18 cellular contexts compared by ENCODE assay signal in the genomic region with DNA sequence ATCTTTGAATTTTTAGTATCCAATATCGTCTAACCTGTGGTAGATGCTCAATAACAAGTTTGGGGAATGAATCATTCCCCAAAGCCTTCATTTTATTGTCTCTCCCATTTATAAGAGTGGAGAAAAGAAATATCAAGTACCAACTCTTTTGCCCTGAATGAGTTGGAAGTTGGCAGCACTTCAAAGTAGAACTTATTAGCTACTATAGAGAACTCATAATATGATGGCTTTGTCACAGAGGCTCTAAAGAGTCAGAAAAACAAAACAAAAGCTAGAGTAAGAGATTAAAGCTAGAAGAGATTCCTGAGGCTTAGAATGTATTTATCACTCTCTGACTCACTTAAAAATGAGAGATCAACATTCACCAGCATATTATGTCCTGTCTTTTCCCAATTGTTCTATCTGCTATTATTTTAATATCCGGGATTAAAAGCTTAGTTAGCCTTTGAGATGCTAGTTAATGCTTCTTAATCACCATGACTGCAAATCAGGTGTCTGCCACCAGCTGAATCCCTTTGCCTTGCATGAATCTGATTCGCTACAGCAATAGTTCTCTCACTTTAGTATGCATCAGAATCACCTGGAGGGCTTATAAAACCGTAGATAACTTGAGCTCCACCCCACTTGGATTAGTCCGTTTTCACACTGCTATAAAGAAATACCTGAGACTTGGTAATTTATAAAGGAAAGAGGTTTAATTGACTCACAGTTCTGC.
DNase-seq lines count a peak whose midpoint lies in the region; ATAC-seq, FAIRE-seq and TF ChIP-seq lines count a peak whose summit lies in the region.
"Had no signal": no experiment of that assay in that cellular context is flagged by ENCODE, and none has a peak within 500 bp of the region (broad histone marks: within the 10 kb centered on the region; RNA-seq: fewer than 3 reads in every experiment).

No MANE protein-coding gene starts in this region.

- no peaks in the 10 kb centered on the region for H3K36me3 Mint-ChIP-seq in natural killer cell

- FAIRE-seq in H54 (lab: Jason Lieb, UNC): peak; percentile 64
- FAIRE-seq: islet of Langerhans, K562 had no signal

- H3K4me3 Mint-ChIP-seq in natural killer cell: no peak overlapping the region

- peaks cover 3 to 12% of the 10 kb centered on the region in 2 donors for H3K27me3 Mint-ChIP-seq in natural killer cell (ENCODE audit: low read depth in 2 of 2)

- no peak overlapping the region for H3K27ac Mint-ChIP-seq in natural killer cell

- no peaks in the 10 kb centered on the region for H3K9me3 Mint-ChIP-seq in natural killer cell

- no peak for ATAC-seq in natural killer cell
- no peak for ATAC-seq in GM21526 (IDR thresholded peaks at IDR 0.05; ENCODE audit: low FRiP score, unreplicated experiment)
- ATAC-seq in HG02798 (IDR thresholded peaks at IDR 0.05; ENCODE audit: poor library complexity, unreplicated experiment): no peak
- no peak for ATAC-seq in HG02678 (IDR thresholded peaks at IDR 0.05; ENCODE audit: unreplicated experiment)
- ATAC-seq: K562 had no signal

- DNase-seq in H54 (ENCODE audit: insufficient read length, low spot score): no peak
- peak; percentile 39 for DNase-seq in NCI-H226
- DNase-seq in astrocyte of the spinal cord (ENCODE audit: low read depth, low spot score): peak; percentile 84
- peak; percentile 41 for DNase-seq in myocyte (ENCODE audit: low read depth)
- DNase-seq in natural killer cell: no peak
- DNase-seq: activated CD8-positive, alpha-beta memory T cell treated with anti-CD3 and anti-CD28 coated beads, Interleukin-2, amount 50 U/mL, for 48 hours; activated naive CD4-positive, alpha-beta T cell treated with Interleukin-2 at 50 U/mL for 16 hours; DND-41; NCI-H1417 treated with DMSO at 0.1 percent for 48 hours; NCI-H510A treated with DMSO at 0.1 percent for 48 hours; ovary; stimulated activated CD4-positive, alpha-beta T cell treated with anti-CD3 and anti-CD28 coated beads, Interleukin-12 subunit alpha, Interleukin-12 subunit beta, amount 100 ng/mL, for 4 hours had no signal

- TF ChIP-seq CTCF in astrocyte of the spinal cord (IDR thresholded peaks at IDR 0.05; ENCODE audit: low read depth, low read length) (no peak), natural killer cell (IDR thresholded peaks at IDR 0.05) (no peak)

- no peak for TF ChIP-seq POLR2A in H54 (IDR thresholded peaks at IDR 0.05; ENCODE audit: low read depth, low read length)

- in situ Hi-C loops in astrocyte of the spinal cord (cut with HindIII; ENCODE audit: low sequenced_read_pairs): no loop called here

- no peak overlapping the region for H3K4me3 ChIP-seq in astrocyte of the spinal cord (ENCODE audit: low read depth, low read length)
- H3K4me3 ChIP-seq: BLaER1 treated with 17β-estradiol and CSF1 and Interleukin-3, amounts not matched to agents 10 nM and 100 nM; K562; ovary had no signal

- intact Hi-C loops in natural killer cell (cut with micrococcal nuclease): no loop called here

- no peaks in the 10 kb centered on the region for H3K4me1 Mint-ChIP-seq in natural killer cell

Comparison
In these comparisons a context has a peak if more than half of its experiments do, and no peak if none do; other contexts are left out.
1. DNase-seq: peak in NCI-H226 (single experiment), astrocyte of the spinal cord (single experiment) and myocyte (single experiment); none in H54 (single experiment) and natural killer cell (single experiment).